Comparison of ENCODE assay signal across 23 cellular contexts in the genomic region with DNA sequence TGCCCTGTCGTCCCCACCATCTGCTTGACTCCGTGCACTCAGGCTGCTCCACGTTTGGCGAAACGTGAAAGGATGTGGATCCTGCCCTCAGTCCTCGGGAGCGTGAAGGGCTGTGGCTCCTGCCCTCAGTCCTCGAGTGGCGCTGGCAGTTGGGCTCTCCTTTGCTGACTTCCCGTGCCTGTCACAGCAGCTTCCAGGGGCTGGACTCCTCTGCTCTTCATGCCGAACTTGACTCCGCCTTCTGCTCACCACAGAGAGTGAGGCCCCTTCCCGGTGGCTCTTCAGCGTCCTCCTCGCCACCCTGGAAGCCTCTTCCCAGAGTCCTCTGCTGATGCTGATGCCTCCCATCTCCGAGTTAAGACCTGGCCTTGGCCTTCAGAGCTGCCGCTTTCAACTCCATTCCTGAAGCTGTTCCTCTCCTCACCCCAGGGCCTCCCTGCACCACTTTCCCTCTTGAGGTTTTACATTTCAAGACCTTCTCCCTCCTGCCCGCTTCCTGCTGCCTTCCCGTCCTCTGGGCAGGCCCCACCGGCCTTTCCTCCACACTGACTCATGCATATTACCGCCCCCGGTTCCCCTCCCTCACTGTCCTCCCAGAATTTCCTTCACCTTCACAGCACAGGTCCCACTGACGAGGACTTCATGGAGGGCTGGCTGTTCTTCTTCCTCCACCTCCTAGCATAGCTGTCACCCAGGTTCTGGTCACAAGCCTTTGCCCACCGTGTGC.
DNase-seq lines count a peak whose midpoint lies in the region; ATAC-seq and TF ChIP-seq lines count a peak whose summit lies in the region.
"Had no signal": no experiment of that assay in that cellular context is flagged by ENCODE, and none has a peak within 500 bp of the region (broad histone marks: within the 10 kb centered on the region; RNA-seq: fewer than 3 reads in every experiment).

No MANE protein-coding gene starts in this region.

- no peaks in the 10 kb centered on the region for H3K79me2 ChIP-seq in neural progenitor cell (ENCODE audit: low read depth)

- H3K27me3 ChIP-seq in neural progenitor cell: no peaks in the 10 kb centered on the region
- H3K27me3 ChIP-seq: SJSA1 had no signal

- no peak overlapping the region for H3K4me3 ChIP-seq in neural progenitor cell
- H3K4me3 ChIP-seq: GM23338, SJSA1 had no signal

- H3K36me3 Mint-ChIP-seq in activated CD8-positive, alpha-beta T cell treated with anti-CD3 and anti-CD28 coated beads, Interleukin-2, amount 10 ng/mL, durations not matched to agents 7 days and 5 days (ENCODE audit: low read depth): no peaks in the 10 kb centered on the region
- no peaks in the 10 kb centered on the region for H3K36me3 Mint-ChIP-seq in activated CD8-positive, alpha-beta T cell treated with anti-CD3 and anti-CD28 coated beads for 36 hours (ENCODE audit: low read depth)
- H3K36me3 Mint-ChIP-seq in activated T-helper 1 cell treated with anti-CD3 and anti-CD28 coated beads, Interleukin-12 subunit alpha, Interleukin-12 subunit beta, Interleukin-2, Interleukin-4 antibody, amounts not matched to agents 30 ng/mL and 10 ng/mL and 1 ng/mL, durations not matched to agents 14 hours and 24 hours and 36 hours (ENCODE audit: low read depth): no peaks in the 10 kb centered on the region
- no peaks in the 10 kb centered on the region for H3K36me3 Mint-ChIP-seq in neural progenitor cell

- no peaks in the 10 kb centered on the region for H3F3A ChIP-seq in neural progenitor cell (ENCODE audit: low read depth)

- H3K4me2 ChIP-seq in neural progenitor cell: no peak overlapping the region
- H3K4me2 ChIP-seq: GM23338 had no signal

- H3K27ac Mint-ChIP-seq in activated CD8-positive, alpha-beta T cell treated with anti-CD3 and anti-CD28 coated beads, Interleukin-2, amount 10 ng/mL, durations not matched to agents 7 days and 5 days: peak overlapping the region; percentile 19
- H3K27ac Mint-ChIP-seq in activated CD8-positive, alpha-beta T cell treated with anti-CD3 and anti-CD28 coated beads for 36 hours: no peak overlapping the region
- peak overlapping the region; percentile 21 for H3K27ac Mint-ChIP-seq in activated T-helper 1 cell treated with anti-CD3 and anti-CD28 coated beads, Interleukin-12 subunit alpha, Interleukin-12 subunit beta, Interleukin-2, Interleukin-4 antibody, amounts not matched to agents 30 ng/mL and 10 ng/mL and 1 ng/mL, durations not matched to agents 14 hours and 24 hours and 36 hours
- H3K27ac Mint-ChIP-seq in neural progenitor cell: no peak overlapping the region
- H3K27ac Mint-ChIP-seq: GM23338, HFFc6 had no signal

- POLR2A ChIA-PET in activated CD8-positive, alpha-beta T cell treated with anti-CD3 and anti-CD28 coated beads, Interleukin-2, amount 10 ng/mL, durations not matched to agents 7 days and 5 days (lab: Charles Lee): no interaction called here
- POLR2A ChIA-PET in activated CD8-positive, alpha-beta T cell treated with anti-CD3 and anti-CD28 coated beads for 36 hours (lab: Charles Lee): no interaction called here

- no peak overlapping the region for H3K9ac ChIP-seq in neural progenitor cell

- ATAC-seq in activated CD8-positive, alpha-beta T cell treated with anti-CD3 and anti-CD28 coated beads, Interleukin-2, amount 10 ng/mL, durations not matched to agents 7 days and 5 days: no peak
- no peak for ATAC-seq in activated CD8-positive, alpha-beta T cell treated with anti-CD3 and anti-CD28 coated beads for 36 hours
- ATAC-seq: GM23338, HepG2, PC-3 had no signal

- intact Hi-C loops in activated CD8-positive, alpha-beta T cell treated with anti-CD3 and anti-CD28 coated beads for 36 hours (cut with micrococcal nuclease): no loop called here
- intact Hi-C loops in activated T-helper 1 cell treated with anti-CD3 and anti-CD28 coated beads, Interleukin-12 subunit alpha, Interleukin-12 subunit beta, Interleukin-2, Interleukin-4 antibody, amounts not matched to agents 30 ng/mL and 10 ng/mL and 1 ng/mL, durations not matched to agents 14 hours and 24 hours and 36 hours (cut with micrococcal nuclease): no loop called here

- H3K4me1 Mint-ChIP-seq in activated CD8-positive, alpha-beta T cell treated with anti-CD3 and anti-CD28 coated beads, Interleukin-2, amount 10 ng/mL, durations not matched to agents 7 days and 5 days (ENCODE audit: low read depth): peaks cover 6% of the 10 kb centered on the region
- H3K4me1 Mint-ChIP-seq in activated CD8-positive, alpha-beta T cell treated with anti-CD3 and anti-CD28 coated beads for 36 hours (ENCODE audit: low read depth): peaks cover 8% of the 10 kb centered on the region
- peaks cover 26% of the 10 kb centered on the region for H3K4me1 Mint-ChIP-seq in activated T-helper 1 cell treated with anti-CD3 and anti-CD28 coated beads, Interleukin-12 subunit alpha, Interleukin-12 subunit beta, Interleukin-2, Interleukin-4 antibody, amounts not matched to agents 30 ng/mL and 10 ng/mL and 1 ng/mL, durations not matched to agents 14 hours and 24 hours and 36 hours (ENCODE audit: low read depth)
- peaks cover 20% of the 10 kb centered on the region for H3K4me1 Mint-ChIP-seq in neural progenitor cell

- no peak overlapping the region for H3K27ac ChIP-seq in neural progenitor cell
- H3K27ac ChIP-seq: C4-2B, RWPE1, SJSA1 had no signal

- no peaks in the 10 kb centered on the region for H3K27me3 Mint-ChIP-seq in activated CD8-positive, alpha-beta T cell treated with anti-CD3 and anti-CD28 coated beads, Interleukin-2, amount 10 ng/mL, durations not matched to agents 7 days and 5 days (ENCODE audit: low read depth)
- no peaks in the 10 kb centered on the region for H3K27me3 Mint-ChIP-seq in activated CD8-positive, alpha-beta T cell treated with anti-CD3 and anti-CD28 coated beads for 36 hours
- H3K27me3 Mint-ChIP-seq in activated T-helper 1 cell treated with anti-CD3 and anti-CD28 coated beads, Interleukin-12 subunit alpha, Interleukin-12 subunit beta, Interleukin-2, Interleukin-4 antibody, amounts not matched to agents 30 ng/mL and 10 ng/mL and 1 ng/mL, durations not matched to agents 14 hours and 24 hours and 36 hours (ENCODE audit: insufficient read depth): peaks cover 9% of the 10 kb centered on the region
- H3K27me3 Mint-ChIP-seq in neural progenitor cell (ENCODE audit: insufficient read depth, low read depth): peaks cover 16% of the 10 kb centered on the region

- no peaks in the 10 kb centered on the region for H3K9me3 ChIP-seq in neural progenitor cell (ENCODE audit: low read depth)
- H3K9me3 ChIP-seq: SJSA1 had no signal

- no peak for DNase-seq in activated CD8-positive, alpha-beta T cell treated with anti-CD3 and anti-CD28 coated beads, Interleukin-2, amount 10 ng/mL, durations not matched to agents 7 days and 5 days
- DNase-seq in activated CD8-positive, alpha-beta T cell treated with anti-CD3 and anti-CD28 coated beads for 36 hours: no peak
- peak; percentile 8 for DNase-seq in EL
- DNase-seq in activated T-helper 1 cell treated with anti-CD3 and anti-CD28 coated beads, Interleukin-12 subunit alpha, Interleukin-12 subunit beta, Interleukin-2, Interleukin-4 antibody, amounts not matched to agents 30 ng/mL and 10 ng/mL and 1 ng/mL, durations not matched to agents 14 hours and 24 hours and 36 hours (ENCODE audit: low spot score): no peak
- no peak for DNase-seq in neural progenitor cell (ENCODE audit: low spot score)
- DNase-seq in SHP77 (lab: John Stamatoyannopoulos, UW): no peak
- DNase-seq in NOMO-1 (lab: John Stamatoyannopoulos, UW; ENCODE audit: unreplicated experiment in 2 of 2): no peak
- no peak for DNase-seq in stimulated activated CD4-positive, alpha-beta T cell treated with anti-CD3 and anti-CD28 coated beads, Interleukin-12 subunit alpha, Interleukin-12 subunit beta, amount 100 ng/mL, for 4 hours
- DNase-seq: DMS 273 treated with DMSO at 0.1 percent for 48 hours, HFFc6, KG1, MM.1S, NCI-H1417, NCI-H1930, NCI-H2171, NCI-H446, NCI-H69, PC-3 had no signal

- no peaks in the 10 kb centered on the region for H4K20me1 ChIP-seq in neural progenitor cell (ENCODE audit: low read depth)

- H3K9me3 Mint-ChIP-seq in activated CD8-positive, alpha-beta T cell treated with anti-CD3 and anti-CD28 coated beads, Interleukin-2, amount 10 ng/mL, durations not matched to agents 7 days and 5 days (ENCODE audit: insufficient read depth): no peaks in the 10 kb centered on the region
- no peaks in the 10 kb centered on the region for H3K9me3 Mint-ChIP-seq in activated CD8-positive, alpha-beta T cell treated with anti-CD3 and anti-CD28 coated beads for 36 hours
- no peaks in the 10 kb centered on the region for H3K9me3 Mint-ChIP-seq in activated T-helper 1 cell treated with anti-CD3 and anti-CD28 coated beads, Interleukin-12 subunit alpha, Interleukin-12 subunit beta, Interleukin-2, Interleukin-4 antibody, amounts not matched to agents 30 ng/mL and 10 ng/mL and 1 ng/mL, durations not matched to agents 14 hours and 24 hours and 36 hours
- H3K9me3 Mint-ChIP-seq in neural progenitor cell: peaks cover 9% of the 10 kb centered on the region
- H3K9me3 Mint-ChIP-seq: GM23338 had no signal

- no peak for TF ChIP-seq CTCF in activated CD8-positive, alpha-beta T cell treated with anti-CD3 and anti-CD28 coated beads for 36 hours (IDR thresholded peaks at IDR 0.05)
- no peak for TF ChIP-seq CTCF in neural progenitor cell (IDR thresholded peaks at IDR 0.05)

- no peak overlapping the region for H3K4me3 Mint-ChIP-seq in activated CD8-positive, alpha-beta T cell treated with anti-CD3 and anti-CD28 coated beads, Interleukin-2, amount 10 ng/mL, durations not matched to agents 7 days and 5 days
- H3K4me3 Mint-ChIP-seq in activated CD8-positive, alpha-beta T cell treated with anti-CD3 and anti-CD28 coated beads for 36 hours: no peak overlapping the region
- no peak overlapping the region for H3K4me3 Mint-ChIP-seq in activated T-helper 1 cell treated with anti-CD3 and anti-CD28 coated beads, Interleukin-12 subunit alpha, Interleukin-12 subunit beta, Interleukin-2, Interleukin-4 antibody, amounts not matched to agents 30 ng/mL and 10 ng/mL and 1 ng/mL, durations not matched to agents 14 hours and 24 hours and 36 hours
- H3K4me3 Mint-ChIP-seq in neural progenitor cell: peak overlapping the region; percentile 3
- H3K4me3 Mint-ChIP-seq: GM23338, HFFc6 had no signal

- H3K36me3 ChIP-seq in neural progenitor cell: no peaks in the 10 kb centered on the region
- H3K36me3 ChIP-seq: SJSA1 had no signal

- peaks cover 9% of the 10 kb centered on the region for H3K4me1 ChIP-seq in neural progenitor cell
- H3K4me1 ChIP-seq: SJSA1 had no signal

- H2AFZ ChIP-seq in neural progenitor cell (replicated peaks): no peak overlapping the region
- H2AFZ ChIP-seq: GM23338 had no signal

- CTCF ChIA-PET in activated CD8-positive, alpha-beta T cell treated with anti-CD3 and anti-CD28 coated beads, Interleukin-2, amount 10 ng/mL, durations not matched to agents 7 days and 5 days (lab: Charles Lee): no interaction called here
- CTCF ChIA-PET in activated CD8-positive, alpha-beta T cell treated with anti-CD3 and anti-CD28 coated beads for 36 hours (lab: Charles Lee): no interaction called here

Comparison
In these comparisons a context has a peak if more than half of its experiments do, and no peak if none do; other contexts are left out.
1. H3K27ac Mint-ChIP-seq: peak in activated CD8-positive, alpha-beta T cell treated with anti-CD3 and anti-CD28 coated beads, Interleukin-2, amount 10 ng/mL, durations not matched to agents 7 days and 5 days (single experiment) and activated T-helper 1 cell treated with anti-CD3 and anti-CD28 coated beads, Interleukin-12 subunit alpha, Interleukin-12 subunit beta, Interleukin-2, Interleukin-4 antibody, amounts not matched to agents 30 ng/mL and 10 ng/mL and 1 ng/mL, durations not matched to agents 14 hours and 24 hours and 36 hours (single experiment); none in activated CD8-positive, alpha-beta T cell treated with anti-CD3 and anti-CD28 coated beads for 36 hours (single experiment) and neural progenitor cell (single experiment).